In the genomic region with DNA sequence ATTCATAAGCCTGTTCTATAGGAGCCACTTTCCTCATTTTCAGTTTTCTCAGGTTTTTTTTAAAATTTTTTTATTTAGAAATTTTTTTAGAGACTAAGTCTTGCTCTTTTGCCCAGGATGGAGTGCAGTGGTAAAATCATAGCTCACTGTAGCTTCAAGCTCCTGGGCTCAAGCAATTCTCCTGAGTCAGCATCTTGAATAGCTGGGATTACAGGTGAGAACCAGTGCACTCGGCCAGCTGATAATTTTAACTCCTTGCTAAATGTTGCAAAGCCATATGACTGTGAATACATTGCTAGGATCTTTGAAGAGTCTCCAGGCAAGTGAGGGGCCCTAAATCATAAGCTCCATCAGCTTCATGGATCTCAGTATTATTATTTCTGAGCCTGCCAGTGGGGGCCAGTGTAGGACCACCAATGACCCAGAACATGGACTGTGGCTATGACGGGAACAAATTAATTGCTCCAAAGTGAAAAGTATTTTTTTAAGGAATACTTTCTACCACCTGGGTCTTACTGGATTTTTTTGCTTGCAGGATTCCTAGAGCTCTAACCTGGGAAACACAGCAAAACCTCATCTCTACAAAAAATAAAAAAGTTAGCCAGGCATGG, we compare ENCODE assay signal across 10 cellular contexts. TPM values are rescaled to one million over a fixed set of nuclear protein-coding genes. Genes with fewer than 3 reads are reported as not detected.
DNase-seq lines count a peak whose midpoint lies in the region; ATAC-seq and TF ChIP-seq lines count a peak whose summit lies in the region.
"Had no signal": no experiment of that assay in that cellular context is flagged by ENCODE, and none has a peak within 500 bp of the region (broad histone marks: within the 10 kb centered on the region; RNA-seq: fewer than 3 reads in every experiment).

No MANE protein-coding gene starts in this region.

- H3K27ac ChIP-seq in IMR-90 (ENCODE audit: insufficient read depth, low read length) = no peak overlapping the region
- H3K27ac ChIP-seq in lower lobe of right lung = no peak overlapping the region

- H3K4me2 ChIP-seq in IMR-90 (ENCODE audit: low read depth, low read length) = no peak overlapping the region

- no peak overlapping the region for H3K4me3 Mint-ChIP-seq in WTC11
- H3K4me3 Mint-ChIP-seq: activated CD4-positive, alpha-beta T cell treated with anti-CD3 and anti-CD28 coated beads, Interleukin-2, amount 10 ng/mL, durations not matched to agents 24 days and 14 days had no signal

- TF ChIP-seq RAD21 in IMR-90 (IDR thresholded peaks at IDR 0.05; ENCODE audit: low read length) = peak; percentile 60

- dilution Hi-C loops in IMR-90 (cut with HindIII; ENCODE audit: low sequenced_read_pairs, unreplicated experiment) = no loop called here

- H3K9me3 Mint-ChIP-seq in WTC11 = peaks cover 3% of the 10 kb centered on the region; the same call in 1 of the 2 replicates
- H3K9me3 Mint-ChIP-seq: activated CD4-positive, alpha-beta T cell treated with anti-CD3 and anti-CD28 coated beads, Interleukin-2, amount 10 ng/mL, durations not matched to agents 24 days and 14 days had no signal

- ATAC-seq in IMR-90 (ENCODE audit: low read depth) = peak; percentile 59; the same call in 1 of the 2 replicates
- ATAC-seq in WTC11 = peak; percentile 76
- ATAC-seq in lower lobe of right lung = peak; percentile 28 to 72
- no peak for ATAC-seq in HG02852 (IDR thresholded peaks at IDR 0.05; ENCODE audit: unreplicated experiment)
- no peak for ATAC-seq in sciatic nerve
- no peak for ATAC-seq in HG02884 (IDR thresholded peaks at IDR 0.05; ENCODE audit: unreplicated experiment)

- no peak overlapping the region for H2BK15ac ChIP-seq in IMR-90 (ENCODE audit: low read depth, low read length)

- H4K5ac ChIP-seq in IMR-90 (ENCODE audit: low read depth, low read length) = no peak overlapping the region

- no peaks in the 10 kb centered on the region for H3K9me3 ChIP-seq in IMR-90 (ENCODE audit: control insufficient read depth, insufficient read depth, low read length)
- H3K9me3 ChIP-seq in lower lobe of right lung = no peaks in the 10 kb centered on the region

- no peak overlapping the region for H3K4ac ChIP-seq in IMR-90 (ENCODE audit: low read depth, low read length)

- DNase-seq in DMS53 (lab: John Stamatoyannopoulos, UW) (peak; percentile 31), DMS53 treated with DMSO at 0.1 percent for 48 hours (lab: John Stamatoyannopoulos, UW; ENCODE audit: unreplicated experiment) (no peak), IMR-90 (no peak), WTC11 (ENCODE audit: low spot score) (peak; percentile 32), lower lobe of right lung (no peak), sciatic nerve (ENCODE audit: low spot score) (no peak)
- DNase-seq: activated CD4-positive, alpha-beta T cell treated with anti-CD3 and anti-CD28 coated beads, Interleukin-2, amount 10 ng/mL, durations not matched to agents 24 days and 14 days; substantia nigra had no signal

- H3K36me3 Mint-ChIP-seq in WTC11 = no peaks in the 10 kb centered on the region

- no peak for TF ChIP-seq POLR2A in IMR-90 (IDR thresholded peaks at IDR 0.05; ENCODE audit: low read depth, low read length)

- H3K9me1 ChIP-seq in IMR-90 (ENCODE audit: insufficient read depth, low read length) = no peaks in the 10 kb centered on the region

- H3K79me1 ChIP-seq in IMR-90 (ENCODE audit: low read depth in 1 of 2, low read length in 2 of 2) = no peaks in the 10 kb centered on the region

- BruUV-seq in IMR-90 (replicated peaks; lab: Mats Ljungman, UMichigan) = no TSS peak

- peak; percentile 48 for TF ChIP-seq CTCF in IMR-90 (conservative IDR thresholded peaks at IDR 0.05; ENCODE audit: low read depth, low read length)
- no peak for TF ChIP-seq CTCF in WTC11 (IDR thresholded peaks at IDR 0.05)
- TF ChIP-seq CTCF in lower lobe of right lung (IDR thresholded peaks at IDR 0.05) = peak; percentile 24

- no peak overlapping the region for H2AK9ac ChIP-seq in IMR-90 (replicated peaks; ENCODE audit: low read depth, low read length, poor library complexity)

- no peaks in the 10 kb centered on the region for H3K4me1 ChIP-seq in IMR-90 (ENCODE audit: control insufficient read depth, insufficient read depth, low read length)
- peaks cover 5% of the 10 kb centered on the region for H3K4me1 ChIP-seq in lower lobe of right lung

- no CpG with 5 or more reads among the region's 2 CpGs for WGBS in IMR-90 (ENCODE audit: extremely low coverage in 2 of 2, insufficient read length in 1 of 2), 2 experiments

- no peak overlapping the region for H4K8ac ChIP-seq in IMR-90 (ENCODE audit: low read depth in 2 of 2, low read length in 2 of 2)

- H2BK120ac ChIP-seq in IMR-90 (ENCODE audit: low read depth, low read length) = no peak overlapping the region

- no peak overlapping the region for H2BK20ac ChIP-seq in IMR-90 (ENCODE audit: low read depth, low read length)

- in situ Hi-C loops in IMR-90 (cut with MboI; ENCODE audit: low sequenced_read_pairs) = no loop called here

- no peak overlapping the region for H2AK5ac ChIP-seq in IMR-90 (ENCODE audit: low read depth, low read length)

- H3K36me3 ChIP-seq in IMR-90 (ENCODE audit: control insufficient read depth, insufficient read depth, low read length) (no peaks in the 10 kb centered on the region), lower lobe of right lung (no peaks in the 10 kb centered on the region)

- no peaks in the 10 kb centered on the region for H3K27me3 Mint-ChIP-seq in WTC11 (ENCODE audit: low read depth)

- H3K56ac ChIP-seq in IMR-90 (ENCODE audit: extremely low read depth, insufficient read depth, low read length) = no peak overlapping the region

- no peak overlapping the region for H2AFZ ChIP-seq in IMR-90 (replicated peaks; ENCODE audit: low read length, poor library complexity)

- H3K18ac ChIP-seq in IMR-90 (ENCODE audit: low read depth, low read length) = no peak overlapping the region

- H3K27me3 ChIP-seq in IMR-90 (ENCODE audit: control insufficient read depth, insufficient read depth, low read length) (no peaks in the 10 kb centered on the region), lower lobe of right lung (ENCODE audit: low read depth) (no peaks in the 10 kb centered on the region)

- no peak overlapping the region for H4K91ac ChIP-seq in IMR-90 (ENCODE audit: insufficient read depth, low read depth, low read length)

- CTCF ChIA-PET in IMR-90 (lab: Yijun Ruan, JAX) = interaction anchor here (0.7 to 1.2 kb wide), 2 partner anchors 111 to 404 kb away, joined by 3 read pairs; no protein-coding TSS in a partner anchor
- CTCF ChIA-PET in WTC11 (lab: Charles Lee) = interaction anchor here (0.5 to 2.1 kb wide), 19 partner anchors 12 to 1148 kb away, joined by 3 to 46 read pairs (median 4); a partner anchor contains a TSS

- intact Hi-C loops in IMR-90 (cut with micrococcal nuclease) (loop anchor here (2.0 kb wide), 1 partner anchor 119 kb away; no protein-coding TSS in a partner anchor), lower lobe of right lung (cut with DNase I) (no loop called here), sciatic nerve (cut with DNase I) (no loop called here)

- H3K27ac Mint-ChIP-seq in WTC11 = no peak overlapping the region
- H3K27ac Mint-ChIP-seq: activated CD4-positive, alpha-beta T cell treated with anti-CD3 and anti-CD28 coated beads, Interleukin-2, amount 10 ng/mL, durations not matched to agents 24 days and 14 days had no signal

- POLR2A ChIA-PET in IMR-90 (lab: Charles Lee; ENCODE audit: unreplicated experiment) = interaction anchor here (0.8 kb wide), 1 partner anchor 15 kb away, joined by 4 read pairs; a partner anchor contains a TSS
- POLR2A ChIA-PET in WTC11 (lab: Charles Lee) = interaction anchor here (0.6 to 1.9 kb wide), 2 partner anchors 15 to 64 kb away, joined by 9 to 13 read pairs; a partner anchor contains a TSS

- no peak overlapping the region for H3K14ac ChIP-seq in IMR-90 (replicated peaks; ENCODE audit: low read depth, low read length)

- H3K4me3 ChIP-seq in IMR-90 (ENCODE audit: insufficient read depth, low read depth, low read length) (no peak overlapping the region), lower lobe of right lung (no peak overlapping the region)

- H3K23ac ChIP-seq in IMR-90 (ENCODE audit: low read depth, low read length) = no peak overlapping the region

- peaks cover 2% of the 10 kb centered on the region; the same call in 1 of the 2 replicates for H3K4me1 Mint-ChIP-seq in WTC11

- no peaks in the 10 kb centered on the region for H4K20me1 ChIP-seq in IMR-90 (ENCODE audit: insufficient read depth, low read length)

- H2BK5ac ChIP-seq in IMR-90 (ENCODE audit: low read depth, low read length, poor library complexity, severe bottlenecking) = no peak overlapping the region

- no peak overlapping the region for H3K9ac ChIP-seq in IMR-90 (ENCODE audit: low read depth, low read length)

TF ChIP-seq in IMR-90, 13 proteins besides CTCF, POLR2A, EP300 and RAD21 (continues in another document):
- TF ChIP-seq SMC3 (IDR thresholded peaks at IDR 0.05; ENCODE audit: low read depth, low read length) (peak; percentile 20; the same call in 1 of the 2 replicates), MAFK (IDR thresholded peaks at IDR 0.05; ENCODE audit: low read depth, low read length) (peak; percentile 90), MXI1 (IDR thresholded peaks at IDR 0.05; ENCODE audit: borderline replicate concordance, low read depth, low read length) (no peak)

TF ChIP-seq in WTC11, 78 proteins besides CTCF, POLR2A, EP300 and RAD21 (continues in another document):
- no peak for TF ChIP-seq TEAD4 (CRISPR knock-in tag; IDR thresholded peaks at IDR 0.05)
- TF ChIP-seq, protein P1, sequence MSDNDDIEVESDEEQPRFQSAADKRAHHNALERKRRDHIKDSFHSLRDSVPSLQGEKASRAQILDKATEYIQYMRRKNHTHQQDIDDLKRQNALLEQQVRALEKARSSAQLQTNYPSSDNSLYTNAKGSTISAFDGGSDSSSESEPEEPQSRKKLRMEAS (CRISPR knock-in tag; IDR thresholded peaks at IDR 0.05) = no peak

RNA-seq across cellular contexts. Expression of a gene that starts 5.7 kb away (rescaled TPM):
- total RNA-seq in IMR-90 (2012; rRNA removed) (40.3 and 50.9 TPM in 2 replicates), WTC11 (2021) (33.3 to 34.0 TPM (median 33.8 TPM) in 3 replicates), lower lobe of right lung (70.6 TPM), sciatic nerve (73.3 TPM)
- 12.2 and 13.8 TPM in 2 replicates for polyA plus RNA-seq in IMR-90 (2012; rRNA removed)
- 7.9 and 9.4 TPM in 2 replicates for polyA plus RNA-seq in IMR-90 (2012; cell fraction: cytosol; rRNA removed)
- 12.3 and 45.6 TPM in 2 replicates for polyA plus RNA-seq in IMR-90 (2012; cell fraction: nucleus; rRNA removed; ENCODE audit: low replicate concordance)

RNA-seq across cellular contexts. Expression of a gene that starts 14.7 kb away (rescaled TPM):
- 118 and 147 TPM in 2 replicates for total RNA-seq in IMR-90 (2012; rRNA removed)
- polyA plus RNA-seq in IMR-90 (2012; rRNA removed) = 391 and 419 TPM in 2 replicates
- 180 and 209 TPM in 2 replicates for polyA plus RNA-seq in IMR-90 (2012; cell fraction: cytosol; rRNA removed)
- 99.1 and 172 TPM in 2 replicates for polyA plus RNA-seq in IMR-90 (2012; cell fraction: nucleus; rRNA removed; ENCODE audit: low replicate concordance)
- 224 to 357 TPM (median 224 TPM) in 3 replicates for total RNA-seq in WTC11 (2021)
- total RNA-seq in lower lobe of right lung = 201 TPM
- 172 TPM for total RNA-seq in sciatic nerve

RNA-seq across cellular contexts. Expression of a gene that starts 55.5 kb away (rescaled TPM):
- 49.7 and 59.7 TPM in 2 replicates for total RNA-seq in IMR-90 (2012; rRNA removed)
- 43.9 and 44.6 TPM in 2 replicates for polyA plus RNA-seq in IMR-90 (2012; rRNA removed)
- 33.0 and 37.2 TPM in 2 replicates for polyA plus RNA-seq in IMR-90 (2012; cell fraction: cytosol; rRNA removed)
- polyA plus RNA-seq in IMR-90 (2012; cell fraction: nucleus; rRNA removed; ENCODE audit: low replicate concordance) = 23.4 and 31.8 TPM in 2 replicates
- 23.4 to 25.5 TPM (median 23.7 TPM) in 3 replicates for total RNA-seq in WTC11 (2021)
- total RNA-seq in lower lobe of right lung = 12.3 TPM
- total RNA-seq in sciatic nerve = 14.4 TPM

Comparison
In these comparisons a context has a peak if more than half of its experiments do, and no peak if none do; other contexts are left out.
1. DNase-seq: peak in DMS53 (single experiment) and WTC11 (single experiment); none in DMS53 treated with DMSO at 0.1 percent for 48 hours (single experiment), IMR-90 (single experiment), lower lobe of right lung (single experiment) and sciatic nerve (single experiment).
2. ATAC-seq: peak in IMR-90 (single experiment), WTC11 (single experiment) and lower lobe of right lung (2 of 2); none in HG02852 (single experiment), sciatic nerve (single experiment) and HG02884 (single experiment).